In the genomic region with DNA sequence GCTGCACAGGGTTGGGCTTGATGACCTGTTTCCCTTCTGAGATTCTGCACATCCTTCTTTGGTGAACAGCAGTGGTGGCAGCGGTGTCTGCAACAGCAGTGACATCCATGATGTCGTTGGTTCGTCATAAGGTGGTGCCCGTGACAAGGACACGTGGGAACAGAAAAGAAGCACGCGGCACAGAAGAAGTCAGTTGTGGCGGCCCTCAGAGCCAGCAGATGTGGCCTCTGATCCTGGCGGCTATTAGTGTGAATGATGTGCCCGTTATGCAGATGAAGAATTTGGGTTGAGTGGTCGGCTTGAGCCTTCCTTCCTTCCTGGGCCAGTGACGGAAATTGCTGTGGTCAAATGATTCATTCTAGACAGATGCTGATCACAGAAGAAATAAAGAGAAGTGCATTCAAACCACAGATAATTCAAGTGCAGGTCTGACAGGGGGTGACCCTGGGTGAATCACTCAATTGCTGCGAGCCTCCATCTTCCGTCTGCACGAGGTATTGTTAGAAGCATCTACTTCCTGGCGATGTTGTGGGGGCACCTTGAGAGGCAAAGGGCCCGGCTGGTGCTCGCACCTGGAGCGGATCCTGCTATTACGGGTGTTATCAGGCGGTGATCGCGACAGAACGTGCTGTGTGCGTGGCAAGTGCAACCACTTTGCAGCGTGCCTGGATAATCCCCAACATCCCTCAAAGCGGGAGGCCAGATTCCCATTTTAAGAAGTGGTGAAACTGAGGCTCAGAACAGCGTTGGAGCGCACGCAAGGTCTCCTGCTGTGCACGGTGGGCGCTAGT, we compare ENCODE assay signal across 8 cellular contexts.
DNase-seq lines count a peak whose midpoint lies in the region; ATAC-seq, FAIRE-seq and TF ChIP-seq lines count a peak whose summit lies in the region.

No MANE protein-coding gene starts in this region.

- peaks cover 24 to 40% (median 32%) of the 10 kb centered on the region in 11 experiments for H3K9me3 ChIP-seq in BLaER1 treated with 17β-estradiol and CSF1 and Interleukin-3, amounts not matched to agents 10 nM and 100 nM (replicated peaks in 1 of 11)
- no peaks in the 10 kb centered on the region for H3K9me3 ChIP-seq in OCI-LY7 (ENCODE audit: low read length)
- H3K9me3 ChIP-seq in kidney (ENCODE audit: control insufficient read depth in 1 of 2, low read length in 2 of 2) = no peaks in the 10 kb centered on the region

- peak overlapping the region in 10 of 11 experiments; percentile 28 to 68 (median 50); a peak in 14 of 22 replicates for H3K9ac ChIP-seq in BLaER1 treated with 17β-estradiol and CSF1 and Interleukin-3, amounts not matched to agents 10 nM and 100 nM
- H3K9ac ChIP-seq in kidney (ENCODE audit: low read length in 2 of 2) = no peak overlapping the region

- H3K36me3 Mint-ChIP-seq in activated T-cell treated with anti-CD3 and anti-CD28 coated beads, Interleukin-2, amount 50 U/mL, for 4 hours (ENCODE audit: insufficient read depth) = no peaks in the 10 kb centered on the region

- FAIRE-seq in kidney (lab: Jason Lieb, UNC) = no peak

- peak overlapping the region; percentile 96 for H2AFZ ChIP-seq in OCI-LY7 (ENCODE audit: low read length)

- peaks cover 0 to 15% (median 7%) of the 10 kb centered on the region in 11 experiments; a peak in 8 of 22 replicates for H3K36me3 ChIP-seq in BLaER1 treated with 17β-estradiol and CSF1 and Interleukin-3, amounts not matched to agents 10 nM and 100 nM
- H3K36me3 ChIP-seq in OCI-LY7 (ENCODE audit: insufficient read depth, low read length) = no peaks in the 10 kb centered on the region
- no peaks in the 10 kb centered on the region for H3K36me3 ChIP-seq in kidney (ENCODE audit: control insufficient read depth in 1 of 2, insufficient read depth in 2 of 2, low read length in 2 of 2)

- peaks cover 86 to 94% (median 90%) of the 10 kb centered on the region in 10 experiments for H3K4me1 ChIP-seq in BLaER1 treated with 17β-estradiol and CSF1 and Interleukin-3, amounts not matched to agents 10 nM and 100 nM
- H3K4me1 ChIP-seq in OCI-LY7 (ENCODE audit: insufficient read depth, low read length, poor library complexity, severe bottlenecking) (peaks cover 31% of the 10 kb centered on the region), kidney (ENCODE audit: control insufficient read depth in 1 of 2, insufficient read depth in 1 of 2, low read depth in 1 of 2, low read length in 2 of 2) (no peaks in the 10 kb centered on the region)

- peak; percentile 67 for DNase-seq in OCI-LY7 (ENCODE audit: low spot score)
- DNase-seq in activated T-cell treated with anti-CD3 and anti-CD28 coated beads, Interleukin-2, amount 50 U/mL, for 4 hours = peak; percentile 28
- DNase-seq in kidney = peak; percentile 62
- DNase-seq in stimulated activated CD8-positive, alpha-beta memory T cell treated with anti-CD3 and anti-CD28 coated beads, Interleukin-7, amount 100 ng/mL, for 48 hours (ENCODE audit: extremely low read depth in 1 of 2, low read depth in 1 of 2) = peak; percentile 34 to 51
- DNase-seq in cerebellar nuclear complex (lab: John Stamatoyannopoulos, UW) = no peak

- intact Hi-C loops in OCI-LY7 (cut with micrococcal nuclease; ENCODE audit: unreplicated experiment) = loop anchor here (5.0 to 10.0 kb wide), 3 partner anchors 113 to 965 kb away; no protein-coding TSS in a partner anchor
- intact Hi-C loops in kidney (cut with DNase I) = no loop called here

- peak overlapping the region; percentile 63 to 99 (median 92) for H3K4me2 ChIP-seq in BLaER1 treated with 17β-estradiol and CSF1 and Interleukin-3, amounts not matched to agents 10 nM and 100 nM
- H3K4me2 ChIP-seq in OCI-LY7 (ENCODE audit: low read length) = peak overlapping the region; percentile 59

- peaks cover 42% of the 10 kb centered on the region for H3K4me1 Mint-ChIP-seq in activated T-cell treated with anti-CD3 and anti-CD28 coated beads, Interleukin-2, amount 50 U/mL, for 4 hours (ENCODE audit: low read depth)

- CTCF ChIA-PET in OCI-LY7 (lab: Charles Lee; ENCODE audit: unreplicated experiment) = no interaction called here

- no TSS peak for BruUV-seq in OCI-LY7 (replicated peaks; lab: Mats Ljungman, UMichigan)

- peaks cover 0 to 21% (median 0%) of the 10 kb centered on the region in 11 experiments; a peak in 6 of 22 replicates for H3K27me3 ChIP-seq in BLaER1 treated with 17β-estradiol and CSF1 and Interleukin-3, amounts not matched to agents 10 nM and 100 nM

- peak overlapping the region; percentile 1 for H3K4me3 Mint-ChIP-seq in activated T-cell treated with anti-CD3 and anti-CD28 coated beads, Interleukin-2, amount 50 U/mL, for 4 hours

- H3K9me3 Mint-ChIP-seq in activated T-cell treated with anti-CD3 and anti-CD28 coated beads, Interleukin-2, amount 50 U/mL, for 4 hours = no peaks in the 10 kb centered on the region

- peak; percentile 83 for ATAC-seq in activated T-cell treated with anti-CD3 and anti-CD28 coated beads, Interleukin-2, amount 50 U/mL, for 4 hours
- no peak for ATAC-seq in GM21786 (IDR thresholded peaks at IDR 0.05; ENCODE audit: unreplicated experiment)
- ATAC-seq in HG03571 (IDR thresholded peaks at IDR 0.05; ENCODE audit: unreplicated experiment) = no peak

- no peaks in the 10 kb centered on the region for H3K79me2 ChIP-seq in OCI-LY7 (ENCODE audit: insufficient read depth, low read depth, low read length)

- TF ChIP-seq CTCF in OCI-LY7 (conservative IDR thresholded peaks at IDR 0.05; ENCODE audit: low read length) (0 out of 2 replicates have a peak, but pooled peaks have one; percentile 15), kidney (IDR thresholded peaks at IDR 0.05; ENCODE audit: borderline replicate concordance, extremely low read depth, insufficient read depth) (no peak)

- POLR2A ChIA-PET in OCI-LY7 (lab: Charles Lee) = no interaction called here

- H4K20me1 ChIP-seq in BLaER1 treated with 17β-estradiol and CSF1 and Interleukin-3, amounts not matched to agents 10 nM and 100 nM = peaks cover 0 to 29% (median 0%) of the 10 kb centered on the region in 11 experiments; a peak in 5 of 22 replicates
- H4K20me1 ChIP-seq in OCI-LY7 (ENCODE audit: insufficient read depth, low read length) = no peaks in the 10 kb centered on the region

- H3K27ac ChIP-seq in BLaER1 treated with 17β-estradiol and CSF1 and Interleukin-3, amounts not matched to agents 10 nM and 100 nM = peak overlapping the region; percentile 64 to 86 (median 77)
- peak overlapping the region; percentile 80 for H3K27ac ChIP-seq in OCI-LY7 (ENCODE audit: low read depth, low read length, poor library complexity, severe bottlenecking)
- H3K27ac ChIP-seq in kidney (ENCODE audit: low read depth in 2 of 2, low read length in 2 of 2) = no peak overlapping the region

- H3K9me2 ChIP-seq in OCI-LY7 (ENCODE audit: insufficient read depth, low read length) = no peaks in the 10 kb centered on the region

- H3K27me3 Mint-ChIP-seq in activated T-cell treated with anti-CD3 and anti-CD28 coated beads, Interleukin-2, amount 50 U/mL, for 4 hours (ENCODE audit: low read depth) = peaks cover 13% of the 10 kb centered on the region

- peak overlapping the region in 5 of 10 experiments; percentile 23 to 45 (median 26); a peak in 5 of 20 replicates for H3K4me3 ChIP-seq in BLaER1 treated with 17β-estradiol and CSF1 and Interleukin-3, amounts not matched to agents 10 nM and 100 nM
- H3K4me3 ChIP-seq in OCI-LY7 (ENCODE audit: low read depth, low read length, poor library complexity, severe bottlenecking) (peak overlapping the region; percentile 15), kidney (ENCODE audit: low read length in 2 of 2) (no peak overlapping the region)

Comparison
In these comparisons a context has a peak if more than half of its experiments do, and no peak if none do; other contexts are left out.
1. H3K27ac ChIP-seq: peak in BLaER1 treated with 17β-estradiol and CSF1 and Interleukin-3, amounts not matched to agents 10 nM and 100 nM (11 of 11) and OCI-LY7 (single experiment); none in kidney (0 of 2).
2. H3K9ac ChIP-seq: peak in BLaER1 treated with 17β-estradiol and CSF1 and Interleukin-3, amounts not matched to agents 10 nM and 100 nM (10 of 11); none in kidney (0 of 2).
3. DNase-seq: peak in OCI-LY7 (single experiment), activated T-cell treated with anti-CD3 and anti-CD28 coated beads, Interleukin-2, amount 50 U/mL, for 4 hours (single experiment), kidney (single experiment) and stimulated activated CD8-positive, alpha-beta memory T cell treated with anti-CD3 and anti-CD28 coated beads, Interleukin-7, amount 100 ng/mL, for 48 hours (2 of 2); none in cerebellar nuclear complex (0 of 2).
4. ATAC-seq: peak in activated T-cell treated with anti-CD3 and anti-CD28 coated beads, Interleukin-2, amount 50 U/mL, for 4 hours (2 of 2); none in GM21786 (single experiment) and HG03571 (single experiment).